In genomic region chr10:81108516-81109199, GRCh38 we compare ENCODE assay signal across 12 cellular contexts.
DNase-seq lines count a peak whose midpoint lies in the region; ATAC-seq and TF ChIP-seq lines count a peak whose summit lies in the region.
"Had no signal": no experiment of that assay in that cellular context is flagged by ENCODE, and none has a peak within 500 bp of the region (broad histone marks: within the 10 kb centered on the region; RNA-seq: fewer than 3 reads in every experiment).

No MANE protein-coding gene starts in this region.

- H3K4me1 ChIP-seq in gastroesophageal sphincter (no peaks in the 10 kb centered on the region), esophagus squamous epithelium (no peaks in the 10 kb centered on the region)

- H3K27me3 ChIP-seq in gastroesophageal sphincter (no peaks in the 10 kb centered on the region), esophagus squamous epithelium (no peaks in the 10 kb centered on the region)

- TF ChIP-seq POLR2A in NB4 (IDR thresholded peaks at IDR 0.05; ENCODE audit: extremely low read depth, insufficient read length) (no peak), gastroesophageal sphincter (IDR thresholded peaks at IDR 0.05) (no peak), esophagus squamous epithelium (IDR thresholded peaks at IDR 0.05) (no peak)

- no peak for TF ChIP-seq CTCF in NB4 (IDR thresholded peaks at IDR 0.05; ENCODE audit: low read depth, low read length)
- no peak for TF ChIP-seq CTCF in gastroesophageal sphincter (IDR thresholded peaks at IDR 0.05)
- no peak for TF ChIP-seq CTCF in esophagus squamous epithelium (IDR thresholded peaks at IDR 0.05)

- H3K9me3 ChIP-seq in gastroesophageal sphincter (no peaks in the 10 kb centered on the region), esophagus squamous epithelium (no peaks in the 10 kb centered on the region)

- DNase-seq in DMS53 (lab: John Stamatoyannopoulos, UW), result peak; percentile 19
- no peak for DNase-seq in DMS53 treated with DMSO at 0.1 percent for 48 hours (lab: John Stamatoyannopoulos, UW; ENCODE audit: unreplicated experiment)
- DNase-seq in NB4 (ENCODE audit: low read depth), result peak; percentile 69
- DNase-seq in superior temporal gyrus (ENCODE audit: extremely low spot score), result peak; percentile 18
- no peak for DNase-seq in NCI-H1694 (lab: John Stamatoyannopoulos, UW)
- no peak for DNase-seq in esophagus squamous epithelium (lab: John Stamatoyannopoulos, UW)
- DNase-seq: 8988T, H9, naive B cell had no signal

- H3K27ac ChIP-seq in gastroesophageal sphincter (no peak overlapping the region), esophagus squamous epithelium (no peak overlapping the region)

- H3K4me3 ChIP-seq in NB4 (ENCODE audit: low read depth, low read length) (no peak overlapping the region), gastroesophageal sphincter (no peak overlapping the region), esophagus squamous epithelium (no peak overlapping the region)

- intact Hi-C loops in esophagus squamous epithelium (cut with DNase I), result no loop called here

- peak; percentile 92 for ATAC-seq in HG02885 (IDR thresholded peaks at IDR 0.05; ENCODE audit: poor library complexity, unreplicated experiment)
- no peak for ATAC-seq in gastroesophageal sphincter
- ATAC-seq: Panc1 had no signal

- WGBS in gastroesophageal sphincter (ENCODE audit: low coverage in 1 of 2), 2 donors, result 66 to 85% methylated on average over 2 to 3 of the region's 3 CpGs
- 43 to 59% methylated on average over 3 of the region's 3 CpGs for WGBS in esophagus squamous epithelium, 2 donors

- TF ChIP-seq EP300 in gastroesophageal sphincter (IDR thresholded peaks at IDR 0.05), result no peak

- H3K36me3 ChIP-seq in gastroesophageal sphincter (no peaks in the 10 kb centered on the region), esophagus squamous epithelium (no peaks in the 10 kb centered on the region)

Comparison
In these comparisons a context has a peak if more than half of its experiments do, and no peak if none do; other contexts are left out.
1. DNase-seq: peak in DMS53 (single experiment), NB4 (single experiment) and superior temporal gyrus (single experiment); none in DMS53 treated with DMSO at 0.1 percent for 48 hours (single experiment), NCI-H1694 (single experiment) and esophagus squamous epithelium (single experiment).